ENCODE assay signal across 3 cellular contexts in the genomic region with DNA sequence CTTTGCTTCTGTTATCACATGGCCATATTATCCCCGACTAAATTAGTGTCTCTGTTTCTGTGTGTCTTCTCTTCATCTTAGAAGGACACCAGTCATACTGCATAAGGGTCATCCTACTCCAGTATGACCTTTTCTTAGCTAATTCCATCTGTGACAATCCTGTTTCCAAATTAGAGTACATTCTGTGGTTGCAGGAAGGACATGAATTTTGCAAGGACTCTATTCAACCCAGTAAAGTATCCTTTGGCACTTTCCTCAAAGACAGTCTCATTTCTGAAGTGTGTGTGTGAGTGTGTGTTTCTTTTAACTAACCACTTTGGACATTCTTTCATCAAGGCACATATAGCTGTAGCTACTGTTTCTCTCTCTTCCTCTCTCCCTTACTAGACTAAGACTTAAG.
TF ChIP-seq lines count a peak whose summit lies in the region.

No MANE protein-coding gene starts in this region.

TF ChIP-seq in SK-N-SH, 30 proteins besides CTCF, POLR2A, EP300 and RAD21:
- no peak for TF ChIP-seq YY1 (IDR thresholded peaks at IDR 0.05; ENCODE audit: low read depth)
- no peak for TF ChIP-seq JUND (IDR thresholded peaks at IDR 0.05)
- TF ChIP-seq, protein P1, sequence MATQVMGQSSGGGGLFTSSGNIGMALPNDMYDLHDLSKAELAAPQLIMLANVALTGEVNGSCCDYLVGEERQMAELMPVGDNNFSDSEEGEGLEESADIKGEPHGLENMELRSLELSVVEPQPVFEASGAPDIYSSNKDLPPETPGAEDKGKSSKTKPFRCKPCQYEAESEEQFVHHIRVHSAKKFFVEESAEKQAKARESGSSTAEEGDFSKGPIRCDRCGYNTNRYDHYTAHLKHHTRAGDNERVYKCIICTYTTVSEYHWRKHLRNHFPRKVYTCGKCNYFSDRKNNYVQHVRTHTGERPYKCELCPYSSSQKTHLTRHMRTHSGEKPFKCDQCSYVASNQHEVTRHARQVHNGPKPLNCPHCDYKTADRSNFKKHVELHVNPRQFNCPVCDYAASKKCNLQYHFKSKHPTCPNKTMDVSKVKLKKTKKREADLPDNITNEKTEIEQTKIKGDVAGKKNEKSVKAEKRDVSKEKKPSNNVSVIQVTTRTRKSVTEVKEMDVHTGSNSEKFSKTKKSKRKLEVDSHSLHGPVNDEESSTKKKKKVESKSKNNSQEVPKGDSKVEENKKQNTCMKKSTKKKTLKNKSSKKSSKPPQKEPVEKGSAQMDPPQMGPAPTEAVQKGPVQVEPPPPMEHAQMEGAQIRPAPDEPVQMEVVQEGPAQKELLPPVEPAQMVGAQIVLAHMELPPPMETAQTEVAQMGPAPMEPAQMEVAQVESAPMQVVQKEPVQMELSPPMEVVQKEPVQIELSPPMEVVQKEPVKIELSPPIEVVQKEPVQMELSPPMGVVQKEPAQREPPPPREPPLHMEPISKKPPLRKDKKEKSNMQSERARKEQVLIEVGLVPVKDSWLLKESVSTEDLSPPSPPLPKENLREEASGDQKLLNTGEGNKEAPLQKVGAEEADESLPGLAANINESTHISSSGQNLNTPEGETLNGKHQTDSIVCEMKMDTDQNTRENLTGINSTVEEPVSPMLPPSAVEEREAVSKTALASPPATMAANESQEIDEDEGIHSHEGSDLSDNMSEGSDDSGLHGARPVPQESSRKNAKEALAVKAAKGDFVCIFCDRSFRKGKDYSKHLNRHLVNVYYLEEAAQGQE (IDR thresholded peaks at IDR 0.05; ENCODE audit: low read depth, low read length): no peak

TF ChIP-seq in SK-N-SH treated with all-trans-retinoic acid at 6 μM for 48 hours, 23 proteins besides CTCF, POLR2A, EP300 and RAD21:
- no peak for TF ChIP-seq CSDC2 (CRISPR knock-in tag; IDR thresholded peaks at IDR 0.05)
- TF ChIP-seq TOX (CRISPR knock-in tag; IDR thresholded peaks at IDR 0.05; ENCODE audit: borderline replicate concordance): no peak
- TF ChIP-seq ZFP30 (CRISPR knock-in tag; IDR thresholded peaks at IDR 0.05): no peak
- TF ChIP-seq PPARA (CRISPR knock-in tag; IDR thresholded peaks at IDR 0.05; ENCODE audit: borderline replicate concordance): no peak
- TF ChIP-seq ZNF565 (CRISPR knock-in tag; conservative IDR thresholded peaks at IDR 0.05; ENCODE audit: low read depth): no peak
- no peak for TF ChIP-seq ISL1 (CRISPR knock-in tag; IDR thresholded peaks at IDR 0.05)
- no peak for TF ChIP-seq ESRRG (CRISPR knock-in tag; IDR thresholded peaks at IDR 0.05)
- no peak for TF ChIP-seq BACH2 (CRISPR knock-in tag; IDR thresholded peaks at IDR 0.05; ENCODE audit: borderline replicate concordance)
- no peak for TF ChIP-seq ZFP3 (CRISPR knock-in tag; IDR thresholded peaks at IDR 0.05)
- no peak for TF ChIP-seq ZNF70 (CRISPR knock-in tag; IDR thresholded peaks at IDR 0.05)
- TF ChIP-seq, protein P2, sequence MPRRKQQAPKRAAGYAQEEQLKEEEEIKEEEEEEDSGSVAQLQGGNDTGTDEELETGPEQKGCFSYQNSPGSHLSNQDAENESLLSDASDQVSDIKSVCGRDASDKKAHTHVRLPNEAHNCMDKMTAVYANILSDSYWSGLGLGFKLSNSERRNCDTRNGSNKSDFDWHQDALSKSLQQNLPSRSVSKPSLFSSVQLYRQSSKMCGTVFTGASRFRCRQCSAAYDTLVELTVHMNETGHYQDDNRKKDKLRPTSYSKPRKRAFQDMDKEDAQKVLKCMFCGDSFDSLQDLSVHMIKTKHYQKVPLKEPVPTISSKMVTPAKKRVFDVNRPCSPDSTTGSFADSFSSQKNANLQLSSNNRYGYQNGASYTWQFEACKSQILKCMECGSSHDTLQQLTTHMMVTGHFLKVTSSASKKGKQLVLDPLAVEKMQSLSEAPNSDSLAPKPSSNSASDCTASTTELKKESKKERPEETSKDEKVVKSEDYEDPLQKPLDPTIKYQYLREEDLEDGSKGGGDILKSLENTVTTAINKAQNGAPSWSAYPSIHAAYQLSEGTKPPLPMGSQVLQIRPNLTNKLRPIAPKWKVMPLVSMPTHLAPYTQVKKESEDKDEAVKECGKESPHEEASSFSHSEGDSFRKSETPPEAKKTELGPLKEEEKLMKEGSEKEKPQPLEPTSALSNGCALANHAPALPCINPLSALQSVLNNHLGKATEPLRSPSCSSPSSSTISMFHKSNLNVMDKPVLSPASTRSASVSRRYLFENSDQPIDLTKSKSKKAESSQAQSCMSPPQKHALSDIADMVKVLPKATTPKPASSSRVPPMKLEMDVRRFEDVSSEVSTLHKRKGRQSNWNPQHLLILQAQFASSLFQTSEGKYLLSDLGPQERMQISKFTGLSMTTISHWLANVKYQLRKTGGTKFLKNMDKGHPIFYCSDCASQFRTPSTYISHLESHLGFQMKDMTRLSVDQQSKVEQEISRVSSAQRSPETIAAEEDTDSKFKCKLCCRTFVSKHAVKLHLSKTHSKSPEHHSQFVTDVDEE (CRISPR knock-in tag; IDR thresholded peaks at IDR 0.05): no peak
- TF ChIP-seq, protein P3, sequence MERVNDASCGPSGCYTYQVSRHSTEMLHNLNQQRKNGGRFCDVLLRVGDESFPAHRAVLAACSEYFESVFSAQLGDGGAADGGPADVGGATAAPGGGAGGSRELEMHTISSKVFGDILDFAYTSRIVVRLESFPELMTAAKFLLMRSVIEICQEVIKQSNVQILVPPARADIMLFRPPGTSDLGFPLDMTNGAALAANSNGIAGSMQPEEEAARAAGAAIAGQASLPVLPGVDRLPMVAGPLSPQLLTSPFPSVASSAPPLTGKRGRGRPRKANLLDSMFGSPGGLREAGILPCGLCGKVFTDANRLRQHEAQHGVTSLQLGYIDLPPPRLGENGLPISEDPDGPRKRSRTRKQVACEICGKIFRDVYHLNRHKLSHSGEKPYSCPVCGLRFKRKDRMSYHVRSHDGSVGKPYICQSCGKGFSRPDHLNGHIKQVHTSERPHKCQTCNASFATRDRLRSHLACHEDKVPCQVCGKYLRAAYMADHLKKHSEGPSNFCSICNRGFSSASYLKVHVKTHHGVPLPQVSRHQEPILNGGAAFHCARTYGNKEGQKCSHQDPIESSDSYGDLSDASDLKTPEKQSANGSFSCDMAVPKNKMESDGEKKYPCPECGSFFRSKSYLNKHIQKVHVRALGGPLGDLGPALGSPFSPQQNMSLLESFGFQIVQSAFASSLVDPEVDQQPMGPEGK (CRISPR knock-in tag; IDR thresholded peaks at IDR 0.05; ENCODE audit: borderline replicate concordance): no peak
- TF ChIP-seq ZC3H10 (CRISPR knock-in tag; IDR thresholded peaks at IDR 0.05): no peak
- TF ChIP-seq, protein P4, sequence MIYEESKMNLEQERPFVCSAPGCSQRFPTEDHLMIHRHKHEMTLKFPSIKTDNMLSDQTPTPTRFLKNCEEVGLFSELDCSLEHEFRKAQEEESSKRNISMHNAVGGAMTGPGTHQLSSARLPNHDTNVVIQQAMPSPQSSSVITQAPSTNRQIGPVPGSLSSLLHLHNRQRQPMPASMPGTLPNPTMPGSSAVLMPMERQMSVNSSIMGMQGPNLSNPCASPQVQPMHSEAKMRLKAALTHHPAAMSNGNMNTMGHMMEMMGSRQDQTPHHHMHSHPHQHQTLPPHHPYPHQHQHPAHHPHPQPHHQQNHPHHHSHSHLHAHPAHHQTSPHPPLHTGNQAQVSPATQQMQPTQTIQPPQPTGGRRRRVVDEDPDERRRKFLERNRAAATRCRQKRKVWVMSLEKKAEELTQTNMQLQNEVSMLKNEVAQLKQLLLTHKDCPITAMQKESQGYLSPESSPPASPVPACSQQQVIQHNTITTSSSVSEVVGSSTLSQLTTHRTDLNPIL (CRISPR knock-in tag; IDR thresholded peaks at IDR 0.05; ENCODE audit: low read depth): no peak
- TF ChIP-seq ARNTL (CRISPR knock-in tag; IDR thresholded peaks at IDR 0.05; ENCODE audit: borderline replicate concordance, low read depth): no peak
- TF ChIP-seq, protein P5, sequence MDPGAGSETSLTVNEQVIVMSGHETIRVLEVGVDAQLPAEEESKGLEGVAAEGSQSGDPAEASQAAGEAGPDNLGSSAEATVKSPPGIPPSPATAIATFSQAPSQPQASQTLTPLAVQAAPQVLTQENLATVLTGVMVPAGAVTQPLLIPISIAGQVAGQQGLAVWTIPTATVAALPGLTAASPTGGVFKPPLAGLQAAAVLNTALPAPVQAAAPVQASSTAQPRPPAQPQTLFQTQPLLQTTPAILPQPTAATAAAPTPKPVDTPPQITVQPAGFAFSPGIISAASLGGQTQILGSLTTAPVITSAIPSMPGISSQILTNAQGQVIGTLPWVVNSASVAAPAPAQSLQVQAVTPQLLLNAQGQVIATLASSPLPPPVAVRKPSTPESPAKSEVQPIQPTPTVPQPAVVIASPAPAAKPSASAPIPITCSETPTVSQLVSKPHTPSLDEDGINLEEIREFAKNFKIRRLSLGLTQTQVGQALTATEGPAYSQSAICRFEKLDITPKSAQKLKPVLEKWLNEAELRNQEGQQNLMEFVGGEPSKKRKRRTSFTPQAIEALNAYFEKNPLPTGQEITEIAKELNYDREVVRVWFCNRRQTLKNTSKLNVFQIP (CRISPR knock-in tag; IDR thresholded peaks at IDR 0.05; ENCODE audit: borderline replicate concordance, low read depth): no peak

TF ChIP-seq in endothelial cell of umbilical vein, 7 proteins besides CTCF, POLR2A, EP300 and RAD21:
- TF ChIP-seq FOS (IDR thresholded peaks at IDR 0.05; ENCODE audit: borderline replicate concordance, insufficient read depth, low read length): no peak
- TF ChIP-seq MYC (IDR thresholded peaks at IDR 0.05; ENCODE audit: low read depth, low read length): no peak
- no peak for TF ChIP-seq GATA2 (IDR thresholded peaks at IDR 0.05; ENCODE audit: insufficient read depth, insufficient read length, low read depth, low read length)
- TF ChIP-seq EZH2 (IDR thresholded peaks at IDR 0.05; ENCODE audit: borderline replicate concordance, low read depth, low read length, severe bottlenecking): no peak
- TF ChIP-seq POLR2AphosphoS5 (IDR thresholded peaks at IDR 0.05; ENCODE audit: insufficient read depth, low read depth, low read length): no peak
- no peak for TF ChIP-seq JUN (IDR thresholded peaks at IDR 0.05; ENCODE audit: borderline replicate concordance, insufficient read depth, insufficient read length, low read depth)
- TF ChIP-seq, protein P6, sequence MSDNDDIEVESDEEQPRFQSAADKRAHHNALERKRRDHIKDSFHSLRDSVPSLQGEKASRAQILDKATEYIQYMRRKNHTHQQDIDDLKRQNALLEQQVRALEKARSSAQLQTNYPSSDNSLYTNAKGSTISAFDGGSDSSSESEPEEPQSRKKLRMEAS (IDR thresholded peaks at IDR 0.05; ENCODE audit: insufficient read depth, insufficient read length): no peak
TF ChIP-seq in endothelial cell of umbilical vein: peak in this region for 0.
